Comparison of ENCODE assay signal across 8 cellular contexts in genomic region chr3:122497425-122497824, GRCh38. TPM values are rescaled to one million over a fixed set of nuclear protein-coding genes. Genes with fewer than 3 reads are reported as not detected.
A peak's percentile ranks its signal among the peaks of the same experiment; 100 is the strongest.
DNase-seq lines count a peak whose midpoint lies in the region; ATAC-seq and TF ChIP-seq lines count a peak whose summit lies in the region.

No MANE protein-coding gene starts in this region.

- H3K9me3 Mint-ChIP-seq in activated naive CD8-positive, alpha-beta T cell (ENCODE audit: low read depth): no peaks in the 10 kb centered on the region
- no peaks in the 10 kb centered on the region for H3K9me3 Mint-ChIP-seq in GM23338

- H4K20me1 ChIP-seq in GM23338 (replicated peaks; ENCODE audit: insufficient read depth): peaks cover 20% of the 10 kb centered on the region

- peaks cover 38% of the 10 kb centered on the region for H3K4me1 ChIP-seq in GM23338 (ENCODE audit: insufficient read depth)

- no peaks in the 10 kb centered on the region for H3K27me3 Mint-ChIP-seq in activated naive CD8-positive, alpha-beta T cell
- no peaks in the 10 kb centered on the region for H3K27me3 Mint-ChIP-seq in GM23338 (ENCODE audit: insufficient read depth, low read depth, poor library complexity)

- H3K27me3 ChIP-seq in GM23338 (ENCODE audit: insufficient read depth): no peaks in the 10 kb centered on the region

- no peak for TF ChIP-seq CTCF in GM23338 (conservative IDR thresholded peaks at IDR 0.05; ENCODE audit: low read depth in 2 of 2)

- H3K4me3 Mint-ChIP-seq in activated naive CD8-positive, alpha-beta T cell: peak overlapping the region; percentile 34
- no peak overlapping the region for H3K4me3 Mint-ChIP-seq in GM23338

- no peaks in the 10 kb centered on the region for H3K9me2 ChIP-seq in GM23338 (ENCODE audit: insufficient read depth)

- peak overlapping the region; percentile 79 for H3K27ac Mint-ChIP-seq in activated naive CD8-positive, alpha-beta T cell
- no peak overlapping the region; the same call in 1 of the 2 replicates for H3K27ac Mint-ChIP-seq in GM23338

- no peaks in the 10 kb centered on the region for H3F3A ChIP-seq in GM23338 (replicated peaks; ENCODE audit: low read depth)

- DNase-seq in EL: peak; percentile 92
- peak; percentile 97 for DNase-seq in HT1080 (ENCODE audit: low read depth)
- peak; percentile 72 for DNase-seq in non-pigmented ciliary epithelial cell (ENCODE audit: low read depth)
- no peak for DNase-seq in NCI-H510A (lab: John Stamatoyannopoulos, UW)
- DNase-seq in GM23338 (ENCODE audit: low spot score): no peak
- DNase-seq in HT-29 (ENCODE audit: low spot score): no peak

- ATAC-seq in GM21390 (IDR thresholded peaks at IDR 0.05; ENCODE audit: unreplicated experiment): peak; percentile 78
- no peak for ATAC-seq in GM23338

- H3K36me3 Mint-ChIP-seq in activated naive CD8-positive, alpha-beta T cell: peaks cover 14% of the 10 kb centered on the region
- H3K36me3 Mint-ChIP-seq in GM23338 (ENCODE audit: low read depth): peaks cover 22% of the 10 kb centered on the region

- no peak overlapping the region for H3K4me2 ChIP-seq in GM23338

- no peak overlapping the region for H3K4me3 ChIP-seq in GM23338

- H3K4me1 Mint-ChIP-seq in activated naive CD8-positive, alpha-beta T cell (ENCODE audit: low read depth): peaks cover 65% of the 10 kb centered on the region
- peaks cover 32% of the 10 kb centered on the region for H3K4me1 Mint-ChIP-seq in GM23338

- peaks cover 73% of the 10 kb centered on the region for H3K79me2 ChIP-seq in GM23338 (replicated peaks; ENCODE audit: insufficient read depth)

- H2AFZ ChIP-seq in GM23338: no peak overlapping the region

- peaks cover 5% of the 10 kb centered on the region; the same call in 1 of the 2 replicates for H3K36me3 ChIP-seq in GM23338 (ENCODE audit: insufficient read depth)

- no peak overlapping the region for H3K27ac ChIP-seq in GM23338 (ENCODE audit: low read depth)

TF ChIP-seq in GM23338, 12 proteins besides CTCF, POLR2A, EP300 and RAD21:
- TF ChIP-seq ZNF114 (CRISPR knock-in tag; IDR thresholded peaks at IDR 0.05): no peak
- no peak for TF ChIP-seq EZH2 (IDR thresholded peaks at IDR 0.05; ENCODE audit: low read depth, unreplicated experiment)
- TF ChIP-seq POLR2AphosphoS5 (IDR thresholded peaks at IDR 0.05; ENCODE audit: low read depth): no peak
- no peak for TF ChIP-seq CREB1 (CRISPR knock-in tag; IDR thresholded peaks at IDR 0.05; ENCODE audit: low read depth)
- TF ChIP-seq EZH2phosphoT487 (IDR thresholded peaks at IDR 0.05; ENCODE audit: unreplicated experiment): no peak
- no peak for TF ChIP-seq STAT1 (IDR thresholded peaks at IDR 0.05; ENCODE audit: unreplicated experiment)
- TF ChIP-seq ZNF331 (CRISPR knock-in tag; IDR thresholded peaks at IDR 0.05; ENCODE audit: low read depth): no peak

RNA-seq across cellular contexts. Expression of gene KPNA1, which starts 17.3 kb away (rescaled TPM):
- total RNA-seq in HT1080 (2014; rRNA removed; shearing (Covaris generic)): 46.1 and 82.6 TPM in 2 replicates
- polyA plus RNA-seq in HT1080 (2015; cell fraction: cytosol; rRNA removed): 66.8 and 76.0 TPM in 2 replicates
- polyA plus RNA-seq in HT1080 (2015; cell fraction: nucleus; rRNA removed): 122 and 126 TPM in 2 replicates
- 30.1 and 38.4 TPM in 2 replicates for total RNA-seq in GM23338 (2014; rRNA removed; shearing (Covaris generic))
- polyA plus RNA-seq in GM23338 (2016; fragmentation: Nextera tagmentation; extraction: Ambion mirVana): 19.8 and 20.5 TPM in 2 replicates
- 26.4 and 26.9 TPM in 2 replicates for total RNA-seq in HT-29 (2014; rRNA removed; shearing (Covaris generic))

Comparison
In these comparisons a context has a peak if more than half of its experiments do, and no peak if none do; other contexts are left out.
1. DNase-seq: peak in EL (single experiment), HT1080 (single experiment) and non-pigmented ciliary epithelial cell (single experiment); none in NCI-H510A (single experiment), GM23338 (single experiment) and HT-29 (single experiment).